ENCODE assay signal across 2 cellular contexts in the genomic region with DNA sequence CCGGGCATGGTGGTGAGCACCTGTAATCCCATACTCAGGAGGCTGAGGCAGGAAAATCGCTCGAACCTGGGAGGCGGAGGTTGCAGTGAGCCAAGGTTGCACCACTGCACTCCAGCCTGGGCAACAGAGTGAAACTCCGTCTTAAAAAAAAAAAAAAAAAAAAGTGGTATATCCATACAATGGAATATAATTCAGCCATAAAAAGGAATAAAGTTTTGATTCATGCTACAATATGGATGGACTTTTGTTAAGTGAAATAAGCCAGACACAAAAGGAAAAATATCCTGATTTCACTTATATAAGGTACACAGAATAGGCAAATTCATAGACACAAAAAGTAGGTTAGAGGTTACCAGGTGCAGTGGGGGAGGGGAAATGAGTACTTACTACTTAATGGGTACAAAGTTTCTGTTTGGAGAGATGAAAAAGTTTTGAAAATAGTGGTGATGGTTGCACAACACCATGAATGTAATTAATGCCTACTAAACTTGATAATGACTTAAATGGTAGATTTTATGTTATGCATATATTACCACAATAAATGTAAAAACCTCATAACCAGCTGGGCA.
A peak's percentile ranks its signal among the peaks of the same experiment; 100 is the strongest.
TF ChIP-seq lines count a peak whose summit lies in the region.

No MANE protein-coding gene starts in this region.

TF ChIP-seq in HepG2, 621 proteins besides CTCF, POLR2A, EP300 and RAD21 (continued from another document and continues in another):
- TF ChIP-seq, protein P1, sequence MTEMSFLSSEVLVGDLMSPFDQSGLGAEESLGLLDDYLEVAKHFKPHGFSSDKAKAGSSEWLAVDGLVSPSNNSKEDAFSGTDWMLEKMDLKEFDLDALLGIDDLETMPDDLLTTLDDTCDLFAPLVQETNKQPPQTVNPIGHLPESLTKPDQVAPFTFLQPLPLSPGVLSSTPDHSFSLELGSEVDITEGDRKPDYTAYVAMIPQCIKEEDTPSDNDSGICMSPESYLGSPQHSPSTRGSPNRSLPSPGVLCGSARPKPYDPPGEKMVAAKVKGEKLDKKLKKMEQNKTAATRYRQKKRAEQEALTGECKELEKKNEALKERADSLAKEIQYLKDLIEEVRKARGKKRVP (CRISPR knock-in tag; IDR thresholded peaks at IDR 0.05), result no peak
- TF ChIP-seq ZKSCAN5 (CRISPR knock-in tag; IDR thresholded peaks at IDR 0.05) (no peak), TCF7 (IDR thresholded peaks at IDR 0.05; ENCODE audit: low read depth) (no peak), RXRB (CRISPR knock-in tag; IDR thresholded peaks at IDR 0.05; ENCODE audit: borderline replicate concordance) (peak; percentile 73), FOSL2 (CRISPR knock-in tag; IDR thresholded peaks at IDR 0.05) (no peak), NKX3-1 (CRISPR knock-in tag; IDR thresholded peaks at IDR 0.05) (no peak), ERF (CRISPR knock-in tag; IDR thresholded peaks at IDR 0.05) (no peak), SPEN (CRISPR knock-in tag; IDR thresholded peaks at IDR 0.05; ENCODE audit: low read depth) (no peak), ZNF772 (CRISPR knock-in tag; IDR thresholded peaks at IDR 0.05) (no peak), HNF4G (IDR thresholded peaks at IDR 0.05; ENCODE audit: borderline replicate concordance, low read depth, low read length) (peak; percentile 29; the same call in 1 of the 2 replicates), HNF4G (CRISPR knock-in tag; IDR thresholded peaks at IDR 0.05; ENCODE audit: borderline replicate concordance, low read depth) (no peak), ZNF331 (CRISPR knock-in tag; IDR thresholded peaks at IDR 0.05) (no peak), MBNL3 (CRISPR knock-in tag; conservative IDR thresholded peaks at IDR 0.05) (no peak), ZNF883 (CRISPR knock-in tag; IDR thresholded peaks at IDR 0.05; ENCODE audit: not compliant biosample characterization) (no peak), RFX1 (IDR thresholded peaks at IDR 0.05) (no peak)
- TF ChIP-seq, protein P2, sequence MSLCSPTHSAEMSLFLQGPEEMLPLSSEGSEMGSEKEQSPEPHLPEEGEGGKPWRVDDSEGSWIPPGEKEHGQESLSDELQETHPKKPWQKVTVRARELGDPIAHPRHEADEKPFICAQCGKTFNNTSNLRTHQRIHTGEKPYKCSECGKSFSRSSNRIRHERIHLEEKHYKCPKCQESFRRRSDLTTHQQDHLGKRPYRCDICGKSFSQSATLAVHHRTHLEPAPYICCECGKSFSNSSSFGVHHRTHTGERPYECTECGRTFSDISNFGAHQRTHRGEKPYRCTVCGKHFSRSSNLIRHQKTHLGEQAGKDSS (CRISPR knock-in tag; IDR thresholded peaks at IDR 0.05; ENCODE audit: borderline replicate concordance, low read depth), result no peak
- TF ChIP-seq, protein P3, sequence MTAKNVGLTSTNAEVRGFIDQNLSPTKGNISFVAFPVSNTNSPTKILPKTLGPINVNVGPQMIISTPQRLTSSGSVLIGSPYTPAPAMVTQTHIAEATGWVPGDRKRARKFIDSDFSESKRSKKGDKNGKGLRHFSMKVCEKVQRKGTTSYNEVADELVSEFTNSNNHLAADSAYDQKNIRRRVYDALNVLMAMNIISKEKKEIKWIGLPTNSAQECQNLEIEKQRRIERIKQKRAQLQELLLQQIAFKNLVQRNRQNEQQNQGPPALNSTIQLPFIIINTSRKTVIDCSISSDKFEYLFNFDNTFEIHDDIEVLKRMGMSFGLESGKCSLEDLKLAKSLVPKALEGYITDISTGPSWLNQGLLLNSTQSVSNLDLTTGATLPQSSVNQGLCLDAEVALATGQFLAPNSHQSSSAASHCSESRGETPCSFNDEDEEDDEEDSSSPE (CRISPR knock-in tag; IDR thresholded peaks at IDR 0.05), result no peak
- TF ChIP-seq, protein P4, sequence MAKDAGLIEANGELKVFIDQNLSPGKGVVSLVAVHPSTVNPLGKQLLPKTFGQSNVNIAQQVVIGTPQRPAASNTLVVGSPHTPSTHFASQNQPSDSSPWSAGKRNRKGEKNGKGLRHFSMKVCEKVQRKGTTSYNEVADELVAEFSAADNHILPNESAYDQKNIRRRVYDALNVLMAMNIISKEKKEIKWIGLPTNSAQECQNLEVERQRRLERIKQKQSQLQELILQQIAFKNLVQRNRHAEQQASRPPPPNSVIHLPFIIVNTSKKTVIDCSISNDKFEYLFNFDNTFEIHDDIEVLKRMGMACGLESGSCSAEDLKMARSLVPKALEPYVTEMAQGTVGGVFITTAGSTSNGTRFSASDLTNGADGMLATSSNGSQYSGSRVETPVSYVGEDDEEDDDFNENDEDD (CRISPR knock-in tag; IDR thresholded peaks at IDR 0.05; ENCODE audit: borderline replicate concordance), result no peak
- TF ChIP-seq, protein P5, sequence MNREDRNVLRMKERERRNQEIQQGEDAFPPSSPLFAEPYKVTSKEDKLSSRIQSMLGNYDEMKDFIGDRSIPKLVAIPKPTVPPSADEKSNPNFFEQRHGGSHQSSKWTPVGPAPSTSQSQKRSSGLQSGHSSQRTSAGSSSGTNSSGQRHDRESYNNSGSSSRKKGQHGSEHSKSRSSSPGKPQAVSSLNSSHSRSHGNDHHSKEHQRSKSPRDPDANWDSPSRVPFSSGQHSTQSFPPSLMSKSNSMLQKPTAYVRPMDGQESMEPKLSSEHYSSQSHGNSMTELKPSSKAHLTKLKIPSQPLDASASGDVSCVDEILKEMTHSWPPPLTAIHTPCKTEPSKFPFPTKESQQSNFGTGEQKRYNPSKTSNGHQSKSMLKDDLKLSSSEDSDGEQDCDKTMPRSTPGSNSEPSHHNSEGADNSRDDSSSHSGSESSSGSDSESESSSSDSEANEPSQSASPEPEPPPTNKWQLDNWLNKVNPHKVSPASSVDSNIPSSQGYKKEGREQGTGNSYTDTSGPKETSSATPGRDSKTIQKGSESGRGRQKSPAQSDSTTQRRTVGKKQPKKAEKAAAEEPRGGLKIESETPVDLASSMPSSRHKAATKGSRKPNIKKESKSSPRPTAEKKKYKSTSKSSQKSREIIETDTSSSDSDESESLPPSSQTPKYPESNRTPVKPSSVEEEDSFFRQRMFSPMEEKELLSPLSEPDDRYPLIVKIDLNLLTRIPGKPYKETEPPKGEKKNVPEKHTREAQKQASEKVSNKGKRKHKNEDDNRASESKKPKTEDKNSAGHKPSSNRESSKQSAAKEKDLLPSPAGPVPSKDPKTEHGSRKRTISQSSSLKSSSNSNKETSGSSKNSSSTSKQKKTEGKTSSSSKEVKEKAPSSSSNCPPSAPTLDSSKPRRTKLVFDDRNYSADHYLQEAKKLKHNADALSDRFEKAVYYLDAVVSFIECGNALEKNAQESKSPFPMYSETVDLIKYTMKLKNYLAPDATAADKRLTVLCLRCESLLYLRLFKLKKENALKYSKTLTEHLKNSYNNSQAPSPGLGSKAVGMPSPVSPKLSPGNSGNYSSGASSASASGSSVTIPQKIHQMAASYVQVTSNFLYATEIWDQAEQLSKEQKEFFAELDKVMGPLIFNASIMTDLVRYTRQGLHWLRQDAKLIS (CRISPR knock-in tag; IDR thresholded peaks at IDR 0.05), result no peak

TF ChIP-seq in WTC11, 78 proteins besides CTCF, POLR2A, EP300 and RAD21 (continued from another document):
- TF ChIP-seq, protein P6, sequence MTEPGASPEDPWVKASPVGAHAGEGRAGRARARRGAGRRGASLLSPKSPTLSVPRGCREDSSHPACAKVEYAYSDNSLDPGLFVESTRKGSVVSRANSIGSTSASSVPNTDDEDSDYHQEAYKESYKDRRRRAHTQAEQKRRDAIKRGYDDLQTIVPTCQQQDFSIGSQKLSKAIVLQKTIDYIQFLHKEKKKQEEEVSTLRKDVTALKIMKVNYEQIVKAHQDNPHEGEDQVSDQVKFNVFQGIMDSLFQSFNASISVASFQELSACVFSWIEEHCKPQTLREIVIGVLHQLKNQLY (CRISPR knock-in tag; IDR thresholded peaks at IDR 0.05), result no peak
- no peak for TF ChIP-seq TCF7 (CRISPR knock-in tag; IDR thresholded peaks at IDR 0.05; ENCODE audit: low read depth)
- no peak for TF ChIP-seq ZNF423 (CRISPR knock-in tag; IDR thresholded peaks at IDR 0.05)
- TF ChIP-seq EMX1 (CRISPR knock-in tag; IDR thresholded peaks at IDR 0.05), result no peak
- TF ChIP-seq ZNF232 (CRISPR knock-in tag; IDR thresholded peaks at IDR 0.05), result no peak
- TF ChIP-seq OVOL2 (CRISPR knock-in tag; IDR thresholded peaks at IDR 0.05; ENCODE audit: borderline replicate concordance), result no peak
- TF ChIP-seq, protein P7, sequence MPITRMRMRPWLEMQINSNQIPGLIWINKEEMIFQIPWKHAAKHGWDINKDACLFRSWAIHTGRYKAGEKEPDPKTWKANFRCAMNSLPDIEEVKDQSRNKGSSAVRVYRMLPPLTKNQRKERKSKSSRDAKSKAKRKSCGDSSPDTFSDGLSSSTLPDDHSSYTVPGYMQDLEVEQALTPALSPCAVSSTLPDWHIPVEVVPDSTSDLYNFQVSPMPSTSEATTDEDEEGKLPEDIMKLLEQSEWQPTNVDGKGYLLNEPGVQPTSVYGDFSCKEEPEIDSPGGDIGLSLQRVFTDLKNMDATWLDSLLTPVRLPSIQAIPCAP (CRISPR knock-in tag; IDR thresholded peaks at IDR 0.05), result no peak
- TF ChIP-seq, protein P8, sequence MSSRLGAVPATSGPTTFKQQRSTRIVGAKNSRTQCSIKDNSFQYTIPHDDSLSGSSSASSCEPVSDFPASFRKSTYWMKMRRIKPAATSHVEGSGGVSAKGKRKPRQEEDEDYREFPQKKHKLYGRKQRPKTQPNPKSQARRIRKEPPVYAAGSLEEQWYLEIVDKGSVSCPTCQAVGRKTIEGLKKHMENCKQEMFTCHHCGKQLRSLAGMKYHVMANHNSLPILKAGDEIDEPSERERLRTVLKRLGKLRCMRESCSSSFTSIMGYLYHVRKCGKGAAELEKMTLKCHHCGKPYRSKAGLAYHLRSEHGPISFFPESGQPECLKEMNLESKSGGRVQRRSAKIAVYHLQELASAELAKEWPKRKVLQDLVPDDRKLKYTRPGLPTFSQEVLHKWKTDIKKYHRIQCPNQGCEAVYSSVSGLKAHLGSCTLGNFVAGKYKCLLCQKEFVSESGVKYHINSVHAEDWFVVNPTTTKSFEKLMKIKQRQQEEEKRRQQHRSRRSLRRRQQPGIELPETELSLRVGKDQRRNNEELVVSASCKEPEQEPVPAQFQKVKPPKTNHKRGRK (CRISPR knock-in tag; IDR thresholded peaks at IDR 0.05; ENCODE audit: borderline replicate concordance), result no peak
- TF ChIP-seq, protein P9, sequence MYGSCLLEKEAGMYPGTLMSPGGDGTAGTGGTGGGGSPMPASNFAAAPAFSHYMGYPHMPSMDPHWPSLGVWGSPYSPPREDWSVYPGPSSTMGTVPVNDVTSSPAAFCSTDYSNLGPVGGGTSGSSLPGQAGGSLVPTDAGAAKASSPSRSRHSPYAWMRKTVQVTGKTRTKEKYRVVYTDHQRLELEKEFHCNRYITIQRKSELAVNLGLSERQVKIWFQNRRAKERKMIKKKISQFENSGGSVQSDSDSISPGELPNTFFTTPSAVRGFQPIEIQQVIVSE (CRISPR knock-in tag; IDR thresholded peaks at IDR 0.05; ENCODE audit: borderline replicate concordance), result no peak
- TF ChIP-seq, protein P10, sequence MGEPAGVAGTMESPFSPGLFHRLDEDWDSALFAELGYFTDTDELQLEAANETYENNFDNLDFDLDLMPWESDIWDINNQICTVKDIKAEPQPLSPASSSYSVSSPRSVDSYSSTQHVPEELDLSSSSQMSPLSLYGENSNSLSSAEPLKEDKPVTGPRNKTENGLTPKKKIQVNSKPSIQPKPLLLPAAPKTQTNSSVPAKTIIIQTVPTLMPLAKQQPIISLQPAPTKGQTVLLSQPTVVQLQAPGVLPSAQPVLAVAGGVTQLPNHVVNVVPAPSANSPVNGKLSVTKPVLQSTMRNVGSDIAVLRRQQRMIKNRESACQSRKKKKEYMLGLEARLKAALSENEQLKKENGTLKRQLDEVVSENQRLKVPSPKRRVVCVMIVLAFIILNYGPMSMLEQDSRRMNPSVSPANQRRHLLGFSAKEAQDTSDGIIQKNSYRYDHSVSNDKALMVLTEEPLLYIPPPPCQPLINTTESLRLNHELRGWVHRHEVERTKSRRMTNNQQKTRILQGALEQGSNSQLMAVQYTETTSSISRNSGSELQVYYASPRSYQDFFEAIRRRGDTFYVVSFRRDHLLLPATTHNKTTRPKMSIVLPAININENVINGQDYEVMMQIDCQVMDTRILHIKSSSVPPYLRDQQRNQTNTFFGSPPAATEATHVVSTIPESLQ (CRISPR knock-in tag; IDR thresholded peaks at IDR 0.05), result no peak
- no peak for TF ChIP-seq CBFB (CRISPR knock-in tag; IDR thresholded peaks at IDR 0.05; ENCODE audit: low read depth)
- no peak for TF ChIP-seq FOXJ3 (CRISPR knock-in tag; IDR thresholded peaks at IDR 0.05; ENCODE audit: borderline replicate concordance)
TF ChIP-seq in WTC11: peak in this region for 0.
